In genomic region chr6:108597601-108598315, GRCh38 we compare ENCODE assay signal across 13 cellular contexts.
DNase-seq lines count a peak whose midpoint lies in the region; ATAC-seq and TF ChIP-seq lines count a peak whose summit lies in the region.
"Had no signal": no experiment of that assay in that cellular context is flagged by ENCODE, and none has a peak within 500 bp of the region (broad histone marks: within the 10 kb centered on the region; RNA-seq: fewer than 3 reads in every experiment).

No MANE protein-coding gene starts in this region.

- H4K20me1 ChIP-seq in DOHH2 (ENCODE audit: control insufficient read depth, insufficient read depth, low read depth, low read length) = no peaks in the 10 kb centered on the region

- no peaks in the 10 kb centered on the region for H3K27me3 Mint-ChIP-seq in nephron (ENCODE audit: low read depth)
- H3K27me3 Mint-ChIP-seq: activated CD4-positive, alpha-beta T cell treated with anti-CD3 and anti-CD28 coated beads, Interleukin-2, amount 10 ng/mL, durations not matched to agents 7 days and 5 days; brain had no signal

- H3K4me3 Mint-ChIP-seq in nephron = peak overlapping the region in 1 of 3 experiments; percentile 9
- H3K4me3 Mint-ChIP-seq: activated CD4-positive, alpha-beta T cell treated with anti-CD3 and anti-CD28 coated beads, Interleukin-2, amount 10 ng/mL, durations not matched to agents 7 days and 5 days; brain had no signal

- peak; percentile 34 for ATAC-seq in HG03280 (IDR thresholded peaks at IDR 0.05; ENCODE audit: unreplicated experiment)

- no peaks in the 10 kb centered on the region; the same call in 1 of the 2 replicates for H3F3A ChIP-seq in DOHH2 (ENCODE audit: control insufficient read depth, insufficient read depth)

- peaks cover 6% of the 10 kb centered on the region for H3K36me3 Mint-ChIP-seq in nephron (ENCODE audit: low read depth)

- peaks cover 77% of the 10 kb centered on the region for H3K4me1 Mint-ChIP-seq in nephron

- no peaks in the 10 kb centered on the region for H3K9me2 ChIP-seq in DOHH2 (replicated peaks; ENCODE audit: control insufficient read depth, low read length)

- H3K4me3 ChIP-seq in DOHH2 (ENCODE audit: low read length) (no peak overlapping the region), coronary artery (no peak overlapping the region)
- H3K4me3 ChIP-seq: PC-9 had no signal

- no peaks in the 10 kb centered on the region for H3K9me3 Mint-ChIP-seq in nephron
- H3K9me3 Mint-ChIP-seq: activated CD4-positive, alpha-beta T cell treated with anti-CD3 and anti-CD28 coated beads, Interleukin-2, amount 10 ng/mL, durations not matched to agents 7 days and 5 days; brain had no signal

- H3K27ac ChIP-seq in DOHH2 (ENCODE audit: low read depth, low read length) (no peak overlapping the region), coronary artery (peak overlapping the region; percentile 70 to 73)
- H3K27ac ChIP-seq: C4-2B, parathyroid adenoma had no signal

- peak overlapping the region; percentile 24; the same call in 1 of the 2 replicates for H3K4me2 ChIP-seq in DOHH2 (ENCODE audit: low read length)
- H3K4me2 ChIP-seq: PC-9 had no signal

- H3K4me1 ChIP-seq in DOHH2 (ENCODE audit: control insufficient read depth, low read length) = peaks cover 26% of the 10 kb centered on the region

- H3K27me3 ChIP-seq in DOHH2 (ENCODE audit: control insufficient read depth, low read length) = no peaks in the 10 kb centered on the region

- peak overlapping the region; percentile 49 to 72 (median 65) for H3K27ac Mint-ChIP-seq in nephron
- H3K27ac Mint-ChIP-seq: activated CD4-positive, alpha-beta T cell treated with anti-CD3 and anti-CD28 coated beads, Interleukin-2, amount 10 ng/mL, durations not matched to agents 7 days and 5 days had no signal

- H3K36me3 ChIP-seq in DOHH2 (ENCODE audit: control insufficient read depth, low read length) = no peaks in the 10 kb centered on the region

- DNase-seq in coronary artery (ENCODE audit: low spot score) (no peak), NCI-H2107 treated with DMSO at 0.1 percent for 48 hours (lab: John Stamatoyannopoulos, UW; ENCODE audit: unreplicated experiment) (no peak), inferior parietal cortex (ENCODE audit: extremely low spot score) (no peak), SW 1271 (lab: John Stamatoyannopoulos, UW) (no peak), pons (ENCODE audit: low spot score) (no peak)
- DNase-seq: activated CD4-positive, alpha-beta T cell treated with anti-CD3 and anti-CD28 coated beads, Interleukin-2, amount 10 ng/mL, durations not matched to agents 7 days and 5 days; PC-9 had no signal

- peaks cover 41% of the 10 kb centered on the region for H3K79me2 ChIP-seq in DOHH2 (ENCODE audit: control insufficient read depth, low read length)

- H3K9me3 ChIP-seq in DOHH2 (ENCODE audit: control insufficient read depth, insufficient read depth, low read length) = no peaks in the 10 kb centered on the region

- TF ChIP-seq CTCF in DOHH2 (IDR thresholded peaks at IDR 0.05; ENCODE audit: low read depth, low read length, poor library complexity, severe bottlenecking) = no peak
- TF ChIP-seq CTCF in coronary artery (IDR thresholded peaks at IDR 0.05) = no peak
- TF ChIP-seq CTCF in nephron (IDR thresholded peaks at IDR 0.05; ENCODE audit: unreplicated experiment in 3 of 3) = no peak
